In genomic region chr2:74507926-74508520, GRCh38 we compare ENCODE assay signal across 1 cellular context.
TF ChIP-seq lines count a peak whose summit lies in the region.

No MANE protein-coding gene starts in this region.

TF ChIP-seq in SK-N-SH treated with all-trans-retinoic acid at 6 μM for 48 hours, 23 proteins besides CTCF, POLR2A, EP300 and RAD21 (continued from another document):
- TF ChIP-seq, protein P1, sequence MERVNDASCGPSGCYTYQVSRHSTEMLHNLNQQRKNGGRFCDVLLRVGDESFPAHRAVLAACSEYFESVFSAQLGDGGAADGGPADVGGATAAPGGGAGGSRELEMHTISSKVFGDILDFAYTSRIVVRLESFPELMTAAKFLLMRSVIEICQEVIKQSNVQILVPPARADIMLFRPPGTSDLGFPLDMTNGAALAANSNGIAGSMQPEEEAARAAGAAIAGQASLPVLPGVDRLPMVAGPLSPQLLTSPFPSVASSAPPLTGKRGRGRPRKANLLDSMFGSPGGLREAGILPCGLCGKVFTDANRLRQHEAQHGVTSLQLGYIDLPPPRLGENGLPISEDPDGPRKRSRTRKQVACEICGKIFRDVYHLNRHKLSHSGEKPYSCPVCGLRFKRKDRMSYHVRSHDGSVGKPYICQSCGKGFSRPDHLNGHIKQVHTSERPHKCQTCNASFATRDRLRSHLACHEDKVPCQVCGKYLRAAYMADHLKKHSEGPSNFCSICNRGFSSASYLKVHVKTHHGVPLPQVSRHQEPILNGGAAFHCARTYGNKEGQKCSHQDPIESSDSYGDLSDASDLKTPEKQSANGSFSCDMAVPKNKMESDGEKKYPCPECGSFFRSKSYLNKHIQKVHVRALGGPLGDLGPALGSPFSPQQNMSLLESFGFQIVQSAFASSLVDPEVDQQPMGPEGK (CRISPR knock-in tag; IDR thresholded peaks at IDR 0.05; ENCODE audit: borderline replicate concordance), result peak; percentile 98
TF ChIP-seq in SK-N-SH treated with all-trans-retinoic acid at 6 μM for 48 hours: peak in this region for 6.
